Comparison of ENCODE assay signal across 22 cellular contexts in genomic region chr7:51175316-51175991, GRCh38.
"Had no signal": no experiment of that assay in that cellular context is flagged by ENCODE, and none has a peak within 500 bp of the region (broad histone marks: within the 10 kb centered on the region; RNA-seq: fewer than 3 reads in every experiment).

No MANE protein-coding gene starts in this region.

- H3K4me1 Mint-ChIP-seq: activated naive CD4-positive, alpha-beta T cell treated with anti-CD3 and anti-CD28 coated beads, Interleukin-2, amount 50 U/mL, for 24 hours; brain; immature natural killer cell; naive thymus-derived CD4-positive, alpha-beta T cell had no signal

- H3K4me3 ChIP-seq: lung, spleen, testis, uterus had no signal

- H3K27me3 Mint-ChIP-seq: brain had no signal

- H3K9me3 ChIP-seq: spleen, testis, uterus had no signal

- H3K9me3 Mint-ChIP-seq: activated naive CD4-positive, alpha-beta T cell treated with anti-CD3 and anti-CD28 coated beads, Interleukin-2, amount 50 U/mL, for 24 hours; activated T-helper 1 cell treated with anti-CD3 and anti-CD28 coated beads, Interleukin-12 subunit alpha, Interleukin-12 subunit beta, Interleukin-2, Interleukin-4 antibody, amounts not matched to agents 30 ng/mL and 10 ng/mL and 1 ng/mL, durations not matched to agents 14 hours and 24 hours and 36 hours; brain; immature natural killer cell; naive thymus-derived CD4-positive, alpha-beta T cell had no signal

- H3K36me3 ChIP-seq: spleen, uterus had no signal

- H3K27me3 ChIP-seq: testis, uterus had no signal

- DNase-seq: activated CD4-positive, alpha-beta T cell treated with anti-CD3 and anti-CD28 coated beads, Interleukin-2, amount 50 U/mL, for 1 hour; activated CD4-positive, CD25-positive, alpha-beta regulatory T cell treated with anti-CD3 and anti-CD28 coated beads, Interleukin-2, amount 50 U/mL, for 72 hours; activated CD8-positive, alpha-beta T cell treated with anti-CD3 and anti-CD28 coated beads, Interleukin-2, amount 10 ng/mL, durations not matched to agents 7 days and 5 days; activated gamma-delta T cell; anterior cingulate cortex; effector CD4-positive, alpha-beta T cell; erythroblast; foreskin fibroblast; immature natural killer cell; naive thymus-derived CD4-positive, alpha-beta T cell; retina; spleen; stimulated activated CD4-positive, alpha-beta T cell treated with anti-CD3 and anti-CD28 coated beads, Interleukin-4, amount 100 ng/mL, for 1 hour; stimulated activated naive CD4-positive, alpha-beta T cell; testis; trophoblast cell; uterus had no signal

- H3K4me3 Mint-ChIP-seq: activated CD8-positive, alpha-beta T cell treated with anti-CD3 and anti-CD28 coated beads, Interleukin-2, amount 10 ng/mL, durations not matched to agents 7 days and 5 days; activated naive CD4-positive, alpha-beta T cell treated with anti-CD3 and anti-CD28 coated beads, Interleukin-2, amount 50 U/mL, for 24 hours; activated T-helper 1 cell treated with anti-CD3 and anti-CD28 coated beads, Interleukin-12 subunit alpha, Interleukin-12 subunit beta, Interleukin-2, Interleukin-4 antibody, amounts not matched to agents 30 ng/mL and 10 ng/mL and 1 ng/mL, durations not matched to agents 14 hours and 24 hours and 36 hours; brain; immature natural killer cell; naive thymus-derived CD4-positive, alpha-beta T cell had no signal

- H3K27ac Mint-ChIP-seq: activated CD8-positive, alpha-beta T cell treated with anti-CD3 and anti-CD28 coated beads, Interleukin-2, amount 10 ng/mL, durations not matched to agents 7 days and 5 days; activated naive CD4-positive, alpha-beta T cell treated with anti-CD3 and anti-CD28 coated beads, Interleukin-2, amount 50 U/mL, for 24 hours; activated T-helper 1 cell treated with anti-CD3 and anti-CD28 coated beads, Interleukin-12 subunit alpha, Interleukin-12 subunit beta, Interleukin-2, Interleukin-4 antibody, amounts not matched to agents 30 ng/mL and 10 ng/mL and 1 ng/mL, durations not matched to agents 14 hours and 24 hours and 36 hours; brain; immature natural killer cell; naive thymus-derived CD4-positive, alpha-beta T cell had no signal

- H3K4me1 ChIP-seq: spleen, testis, uterus had no signal

- H3K36me3 Mint-ChIP-seq: activated naive CD4-positive, alpha-beta T cell treated with anti-CD3 and anti-CD28 coated beads, Interleukin-2, amount 50 U/mL, for 24 hours; brain; immature natural killer cell; naive thymus-derived CD4-positive, alpha-beta T cell had no signal

- ATAC-seq: activated CD8-positive, alpha-beta T cell treated with anti-CD3 and anti-CD28 coated beads, Interleukin-2, amount 10 ng/mL, durations not matched to agents 7 days and 5 days; left lobe of liver; naive thymus-derived CD4-positive, alpha-beta T cell had no signal

- H3K27ac ChIP-seq: spleen, testis, uterus had no signal
